Comparison of ENCODE assay signal across 19 cellular contexts in genomic region chr3:25339220-25339619, GRCh38.
DNase-seq lines count a peak whose midpoint lies in the region; ATAC-seq lines count a peak whose summit lies in the region.
"Had no signal": no experiment of that assay in that cellular context is flagged by ENCODE, and none has a peak within 500 bp of the region (broad histone marks: within the 10 kb centered on the region; RNA-seq: fewer than 3 reads in every experiment).

No MANE protein-coding gene starts in this region.

- no peaks in the 10 kb centered on the region for H3K79me1 ChIP-seq in mesendoderm (ENCODE audit: low read length)

- H2BK5ac ChIP-seq in mesendoderm (ENCODE audit: low read length), result peak overlapping the region; percentile 11

- no peak overlapping the region for H3K27ac ChIP-seq in mesendoderm (ENCODE audit: low read depth, low read length)
- H3K27ac ChIP-seq: 22Rv1, BLaER1 had no signal

- no peak overlapping the region for H3K4me3 Mint-ChIP-seq in stimulated activated memory B cell treated with anti-CD40 and anti-IgM and Interleukin-4, amounts not matched to agents 10 μg/mL and 1 μg/mL and 100 μg/mL, for 72 hours
- H3K4me3 Mint-ChIP-seq: CD8-positive, alpha-beta memory T cell; H9; IgD-negative memory B cell had no signal

- no peak overlapping the region for H3K27ac Mint-ChIP-seq in stimulated activated memory B cell treated with anti-CD40 and anti-IgM and Interleukin-4, amounts not matched to agents 10 μg/mL and 1 μg/mL and 100 μg/mL, for 72 hours
- H3K27ac Mint-ChIP-seq: CD8-positive, alpha-beta memory T cell; H9; IgD-negative memory B cell had no signal

- no peaks in the 10 kb centered on the region for H3K27me3 Mint-ChIP-seq in stimulated activated memory B cell treated with anti-CD40 and anti-IgM and Interleukin-4, amounts not matched to agents 10 μg/mL and 1 μg/mL and 100 μg/mL, for 72 hours
- H3K27me3 Mint-ChIP-seq: CD8-positive, alpha-beta memory T cell; IgD-negative memory B cell had no signal

- peaks cover 3% of the 10 kb centered on the region for H3K9me3 Mint-ChIP-seq in stimulated activated memory B cell treated with anti-CD40 and anti-IgM and Interleukin-4, amounts not matched to agents 10 μg/mL and 1 μg/mL and 100 μg/mL, for 72 hours

- H3K4me1 ChIP-seq in mesendoderm (ENCODE audit: control insufficient read depth, low read depth, low read length), result no peaks in the 10 kb centered on the region
- H3K4me1 ChIP-seq: BLaER1 had no signal

- no peak overlapping the region for H2BK120ac ChIP-seq in mesendoderm (ENCODE audit: low read depth, low read length)

- H3K4me2 ChIP-seq in mesendoderm (ENCODE audit: low read length), result no peak overlapping the region
- H3K4me2 ChIP-seq: BLaER1 had no signal

- H3K56ac ChIP-seq in mesendoderm (ENCODE audit: low read length), result no peak overlapping the region

- no peaks in the 10 kb centered on the region for H3K27me3 ChIP-seq in mesendoderm (ENCODE audit: insufficient read depth, low read length, poor library complexity)
- H3K27me3 ChIP-seq: BLaER1 had no signal

- no peak overlapping the region for H4K5ac ChIP-seq in mesendoderm (ENCODE audit: low read length)

- no peaks in the 10 kb centered on the region for H3K36me3 ChIP-seq in mesendoderm (ENCODE audit: control insufficient read depth, insufficient read depth, low read length)
- H3K36me3 ChIP-seq: BLaER1 had no signal

- no peak overlapping the region for H3K9ac ChIP-seq in mesendoderm (ENCODE audit: low read length)
- H3K9ac ChIP-seq: BLaER1 had no signal

- H3K23ac ChIP-seq in mesendoderm (ENCODE audit: low read length), result no peak overlapping the region

- no peak overlapping the region for H3K4me3 ChIP-seq in mesendoderm (ENCODE audit: low read length)
- H3K4me3 ChIP-seq: BLaER1 had no signal

- no peak for ATAC-seq in GM21360 (IDR thresholded peaks at IDR 0.05; ENCODE audit: unreplicated experiment)
- no peak for ATAC-seq in GM18907 (IDR thresholded peaks at IDR 0.05; ENCODE audit: unreplicated experiment)
- ATAC-seq in stimulated activated memory B cell treated with anti-CD40 and anti-IgM and Interleukin-4, amounts not matched to agents 10 μg/mL and 1 μg/mL and 100 μg/mL, for 72 hours, result no peak

- no peaks in the 10 kb centered on the region for H3K36me3 Mint-ChIP-seq in stimulated activated memory B cell treated with anti-CD40 and anti-IgM and Interleukin-4, amounts not matched to agents 10 μg/mL and 1 μg/mL and 100 μg/mL, for 72 hours
- H3K36me3 Mint-ChIP-seq: CD8-positive, alpha-beta memory T cell; IgD-negative memory B cell had no signal

- no peak overlapping the region for H2BK15ac ChIP-seq in mesendoderm (replicated peaks; ENCODE audit: low read depth)

- no peak overlapping the region for H2AK5ac ChIP-seq in mesendoderm (ENCODE audit: low read length)

- H3K79me2 ChIP-seq in mesendoderm (ENCODE audit: control insufficient read depth, insufficient read depth, low read length), result no peaks in the 10 kb centered on the region

- no peaks in the 10 kb centered on the region for H3K4me1 Mint-ChIP-seq in stimulated activated memory B cell treated with anti-CD40 and anti-IgM and Interleukin-4, amounts not matched to agents 10 μg/mL and 1 μg/mL and 100 μg/mL, for 72 hours
- H3K4me1 Mint-ChIP-seq: CD8-positive, alpha-beta memory T cell; IgD-negative memory B cell had no signal

- no peak overlapping the region for H3K18ac ChIP-seq in mesendoderm (ENCODE audit: low read length)

- H4K8ac ChIP-seq in mesendoderm (ENCODE audit: low read depth, low read length), result no peak overlapping the region

- DNase-seq in NOMO-1 treated with DMSO at 0.1 percent for 48 hours (lab: John Stamatoyannopoulos, UW; ENCODE audit: unreplicated experiment), result peak; percentile 15
- no peak for DNase-seq in NOMO-1 treated with dmso at 0.1 percent for 144 hours (lab: John Stamatoyannopoulos, UW; ENCODE audit: unreplicated experiment)
- peak; percentile 39 for DNase-seq in SK-N-DZ (ENCODE audit: low spot score)
- no peak for DNase-seq in mesendoderm
- DNase-seq in NCI-H1417 (lab: John Stamatoyannopoulos, UW), result no peak
- DNase-seq: CD8-positive, alpha-beta memory T cell; DND-41; GF-D8; H9; NCI-H1105; NCI-H187; NCI-H446; SIG-M5 had no signal

- H3K4ac ChIP-seq in mesendoderm (ENCODE audit: low read depth, low read length), result no peak overlapping the region

- no CpG with 5 or more reads among the region's 9 CpGs for WGBS in mesendoderm (ENCODE audit: extremely low coverage, insufficient coverage, low lambda C conversion rate)

Comparison
In these comparisons a context has a peak if more than half of its experiments do, and no peak if none do; other contexts are left out.
1. DNase-seq: peak in NOMO-1 treated with DMSO at 0.1 percent for 48 hours (single experiment) and SK-N-DZ (single experiment); none in NOMO-1 treated with dmso at 0.1 percent for 144 hours (single experiment), mesendoderm (single experiment) and NCI-H1417 (0 of 3).